1 cellular context compared by ENCODE assay signal in genomic region chr7:87316097-87316700, GRCh38.
TF ChIP-seq lines count a peak whose summit lies in the region.

No MANE protein-coding gene starts in this region.

TF ChIP-seq in IMR-90, 13 proteins besides CTCF, POLR2A, EP300 and RAD21:
- TF ChIP-seq ELK1 (IDR thresholded peaks at IDR 0.05; ENCODE audit: borderline replicate concordance, low read depth, low read length): no peak
- TF ChIP-seq USF2 (IDR thresholded peaks at IDR 0.05; ENCODE audit: low read depth, low read length): no peak
- no peak for TF ChIP-seq CHD1 (IDR thresholded peaks at IDR 0.05; ENCODE audit: low read depth, low read length)
